In genomic region chr3:172276103-172276502, GRCh38 we compare ENCODE assay signal across 18 cellular contexts.
DNase-seq lines count a peak whose midpoint lies in the region; ATAC-seq and TF ChIP-seq lines count a peak whose summit lies in the region.
"Had no signal": no experiment of that assay in that cellular context is flagged by ENCODE, and none has a peak within 500 bp of the region (broad histone marks: within the 10 kb centered on the region; RNA-seq: fewer than 3 reads in every experiment).

No MANE protein-coding gene starts in this region.

- H3K27ac ChIP-seq in DOHH2 (ENCODE audit: low read depth, low read length) (no peak overlapping the region), HCT116 (ENCODE audit: low read depth, low read length) (no peak overlapping the region), neutrophil (peak overlapping the region; percentile 4)
- H3K27ac ChIP-seq: ovary, RWPE1, VCaP had no signal

- no peak overlapping the region for H3K4me3 ChIP-seq in DOHH2 (ENCODE audit: low read length)
- no peak overlapping the region for H3K4me3 ChIP-seq in HCT116 (replicated peaks in 1 of 2; ENCODE audit: low read depth in 1 of 2, low read length in 2 of 2)
- H3K4me3 ChIP-seq in neutrophil (ENCODE audit: low read depth in 1 of 2, low read length in 1 of 2) = no peak overlapping the region
- H3K4me3 ChIP-seq: ovary had no signal

- no peaks in the 10 kb centered on the region for H4K20me1 ChIP-seq in DOHH2 (ENCODE audit: control insufficient read depth, insufficient read depth, low read depth, low read length)
- no peaks in the 10 kb centered on the region for H4K20me1 ChIP-seq in HCT116 (ENCODE audit: insufficient read depth)

- H3K79me2 ChIP-seq in DOHH2 (ENCODE audit: control insufficient read depth, low read length) = no peaks in the 10 kb centered on the region
- H3K79me2 ChIP-seq in HCT116 (ENCODE audit: insufficient read depth, low read length) = no peaks in the 10 kb centered on the region

- DNase-seq in HCT116 (ENCODE audit: low read depth, low spot score) (no peak), cerebellar cortex (ENCODE audit: low spot score) (peak; percentile 16), epidermal melanocyte (ENCODE audit: insufficient read length, low spot score) (no peak), NCI-H2107 (lab: John Stamatoyannopoulos, UW) (no peak), SKM-1 treated with dmso at 0.1 percent for 144 hours (lab: John Stamatoyannopoulos, UW; ENCODE audit: unreplicated experiment) (no peak)
- DNase-seq in activated T-cell treated with anti-CD3 and anti-CD28 coated beads, Interleukin-2, amount 50 U/mL, for 48 hours = no peak
- DNase-seq: activated CD4-positive, alpha-beta T cell treated with anti-CD3 and anti-CD28 coated beads, Interleukin-2, amount 50 U/mL, for 48 hours; activated T-cell treated with anti-CD3 and anti-CD28 coated beads, Interleukin-2, amount 50 U/mL, for 24 hours; effector CD4-positive, alpha-beta T cell; HCEC 1CT; NCI-H1048; NCI-H2171; ovary; substantia nigra had no signal

- 0 out of 2 replicates have a peak, but pooled peaks cover 5% of the 10 kb centered on the region for H3K4me1 ChIP-seq in DOHH2 (ENCODE audit: control insufficient read depth, low read length)
- no peaks in the 10 kb centered on the region for H3K4me1 ChIP-seq in HCT116 (ENCODE audit: control insufficient read depth in 1 of 2, insufficient read depth in 2 of 2, low read length in 2 of 2)
- no peaks in the 10 kb centered on the region for H3K4me1 ChIP-seq in neutrophil (ENCODE audit: control insufficient read depth in 1 of 2, insufficient read depth in 1 of 2, low read depth in 1 of 2, low read length in 1 of 2)

- TF ChIP-seq RAD21 in HCT116 (IDR thresholded peaks at IDR 0.05; ENCODE audit: low read depth) = peak; percentile 58

- no TSS peak for BruUV-seq in HCT116 (replicated peaks; lab: Mats Ljungman, UMichigan)

- H3K9me2 ChIP-seq in DOHH2 (replicated peaks; ENCODE audit: control insufficient read depth, low read length) = no peaks in the 10 kb centered on the region
- H3K9me2 ChIP-seq in HCT116 (ENCODE audit: insufficient read depth) = no peaks in the 10 kb centered on the region

- no peaks in the 10 kb centered on the region for H3K36me3 ChIP-seq in DOHH2 (ENCODE audit: control insufficient read depth, low read length)
- H3K36me3 ChIP-seq in HCT116 (ENCODE audit: control insufficient read depth in 1 of 2, insufficient read depth in 2 of 2, low read length in 2 of 2) = no peaks in the 10 kb centered on the region
- peaks cover 15% of the 10 kb centered on the region for H3K36me3 ChIP-seq in neutrophil
- H3K36me3 ChIP-seq: ovary had no signal

- TF ChIP-seq POLR2A in HCT116 (IDR thresholded peaks at IDR 0.05; ENCODE audit: borderline replicate concordance, extremely low read depth, insufficient read depth, insufficient read length) = no peak

- CTCF ChIA-PET in HCT116 (lab: Charles Lee) = no interaction called here

- RAD21 ChIA-PET in HCT116 (lab: Charles Lee; ENCODE audit: low non-redundant PET in 1 of 2, low total read pairs in 2 of 2, uncharacterized antibody in 2 of 2, unreplicated experiment in 2 of 2) = no interaction called here

- intact Hi-C loops in HCT116 (cut with micrococcal nuclease) = no loop called here

- H3K27me3 ChIP-seq in DOHH2 (ENCODE audit: control insufficient read depth, low read length) (no peaks in the 10 kb centered on the region), HCT116 (ENCODE audit: insufficient read depth, low read length) (no peaks in the 10 kb centered on the region), neutrophil (no peaks in the 10 kb centered on the region)
- H3K27me3 ChIP-seq: ovary had no signal

- H3F3A ChIP-seq in DOHH2 (ENCODE audit: control insufficient read depth, insufficient read depth) = no peaks in the 10 kb centered on the region

- H3K9ac ChIP-seq in HCT116 (ENCODE audit: low read length) = no peak overlapping the region

- TF ChIP-seq CTCF in DOHH2 (IDR thresholded peaks at IDR 0.05; ENCODE audit: low read depth, low read length, poor library complexity, severe bottlenecking) = peak; percentile 10
- peak in 2 of 3 experiments; percentile 11; a peak in 3 of 6 replicates for TF ChIP-seq CTCF in HCT116 (IDR thresholded peaks at IDR 0.05 in 2 of 3, conservative IDR thresholded peaks at IDR 0.05 in 1 of 3; ENCODE audit: borderline replicate concordance in 1 of 3, insufficient read depth in 1 of 3, low read depth in 2 of 3, low read length in 2 of 3)
- TF ChIP-seq CTCF in neutrophil (IDR thresholded peaks at IDR 0.05) = no peak

- no peak for ATAC-seq in HCT116

- H3K9me3 ChIP-seq in DOHH2 (ENCODE audit: control insufficient read depth, insufficient read depth, low read length) (no peaks in the 10 kb centered on the region), HCT116 (ENCODE audit: control insufficient read depth in 1 of 2, insufficient read depth in 1 of 2, low read depth in 1 of 2, low read length in 2 of 2) (no peaks in the 10 kb centered on the region), neutrophil (no peaks in the 10 kb centered on the region)
- H3K9me3 ChIP-seq: ovary had no signal

- no peak overlapping the region for H3K4me2 ChIP-seq in DOHH2 (ENCODE audit: low read length)
- no peak overlapping the region for H3K4me2 ChIP-seq in HCT116 (ENCODE audit: low read length)

- no peak overlapping the region for H2AFZ ChIP-seq in HCT116 (ENCODE audit: low read depth, low read length, poor library complexity, severe bottlenecking)

- POLR2A ChIA-PET in HCT116 (lab: Charles Lee) = no interaction called here

TF ChIP-seq in HCT116, 20 proteins besides CTCF, POLR2A, EP300 and RAD21:
- no peak for TF ChIP-seq TCF7L2 (IDR thresholded peaks at IDR 0.05; ENCODE audit: borderline replicate concordance, extremely low read depth, insufficient read depth, insufficient read length)
- TF ChIP-seq ATF3 (IDR thresholded peaks at IDR 0.05) = no peak
- no peak for TF ChIP-seq REST (IDR thresholded peaks at IDR 0.05; ENCODE audit: low read depth)
- TF ChIP-seq EZH2phosphoT487 (IDR thresholded peaks at IDR 0.05; ENCODE audit: borderline replicate concordance) = no peak
- no peak for TF ChIP-seq SRF (IDR thresholded peaks at IDR 0.05; ENCODE audit: low read depth)
- TF ChIP-seq POLR2AphosphoS5 (IDR thresholded peaks at IDR 0.05; ENCODE audit: low read depth, low read length) = no peak
- TF ChIP-seq MAX (IDR thresholded peaks at IDR 0.05) = no peak
- no peak for TF ChIP-seq ZNF274 (IDR thresholded peaks at IDR 0.05; ENCODE audit: low read depth, low read length)
- no peak for TF ChIP-seq YY1 (IDR thresholded peaks at IDR 0.05; ENCODE audit: extremely low read depth, insufficient replicate concordance, low read depth, low read length)
- TF ChIP-seq CBX3 (IDR thresholded peaks at IDR 0.05; ENCODE audit: low read depth) = no peak
- TF ChIP-seq JUND (IDR thresholded peaks at IDR 0.05) = no peak
